ENCODE assay signal across 8 cellular contexts in genomic region chr1:26170472-26170821, GRCh38. TPM values are rescaled to one million over a fixed set of nuclear protein-coding genes. Genes with fewer than 3 reads are reported as not detected.
DNase-seq lines count a peak whose midpoint lies in the region; ATAC-seq and TF ChIP-seq lines count a peak whose summit lies in the region.

No MANE protein-coding gene starts in this region.

- H3K36me3 Mint-ChIP-seq in activated T-cell treated with anti-CD3 and anti-CD28 coated beads, Interleukin-2, amount 50 U/mL, for 72 hours (ENCODE audit: insufficient read depth in 2 of 2) = no peaks in the 10 kb centered on the region
- H3K36me3 Mint-ChIP-seq in brain = no peaks in the 10 kb centered on the region

- H3K27me3 ChIP-seq in lower lobe of right lung (ENCODE audit: low read depth) (no peaks in the 10 kb centered on the region), transverse colon (no peaks in the 10 kb centered on the region)

- peak overlapping the region; percentile 92 to 93 for H3K4me3 Mint-ChIP-seq in activated T-cell treated with anti-CD3 and anti-CD28 coated beads, Interleukin-2, amount 50 U/mL, for 72 hours
- H3K4me3 Mint-ChIP-seq in brain = peak overlapping the region; percentile 90 to 94 (median 92)

- no peaks in the 10 kb centered on the region for H3K27me3 Mint-ChIP-seq in activated T-cell treated with anti-CD3 and anti-CD28 coated beads, Interleukin-2, amount 50 U/mL, for 72 hours (ENCODE audit: low read depth)
- peaks cover 4% of the 10 kb centered on the region for H3K27me3 Mint-ChIP-seq in brain

- no peak for ATAC-seq in activated T-cell treated with anti-CD3 and anti-CD28 coated beads, Interleukin-2, amount 50 U/mL, for 72 hours (replicated peaks in 1 of 2)
- ATAC-seq in lower lobe of right lung = no peak

- intact Hi-C loops in lower lobe of right lung (cut with DNase I) (no loop called here), transverse colon (cut with DNase I; ENCODE audit: low total_unique reads) (no loop called here)

- peak overlapping the region; percentile 85 for H3K27ac ChIP-seq in lower lobe of right lung
- H3K27ac ChIP-seq in transverse colon = peak overlapping the region; percentile 70 to 87 (median 78)

- TF ChIP-seq EP300 in transverse colon (IDR thresholded peaks at IDR 0.05; ENCODE audit: low read depth) = no peak

- no peaks in the 10 kb centered on the region for H3K36me3 ChIP-seq in lower lobe of right lung
- H3K36me3 ChIP-seq in transverse colon = no peaks in the 10 kb centered on the region

- H3K4me1 Mint-ChIP-seq in activated T-cell treated with anti-CD3 and anti-CD28 coated beads, Interleukin-2, amount 50 U/mL, for 72 hours (ENCODE audit: low read depth) = peaks cover 33% of the 10 kb centered on the region
- H3K4me1 Mint-ChIP-seq in brain = peaks cover 48% of the 10 kb centered on the region

- no peaks in the 10 kb centered on the region for H3K9me3 Mint-ChIP-seq in activated T-cell treated with anti-CD3 and anti-CD28 coated beads, Interleukin-2, amount 50 U/mL, for 72 hours
- no peaks in the 10 kb centered on the region for H3K9me3 Mint-ChIP-seq in brain

- 64% methylated on average over 9 of the region's 9 CpGs; no CpG with 5 or more reads in 1 of the 2 donors for WGBS in transverse colon (ENCODE audit: low coverage in 1 of 2), 2 donors

- H3K4me1 ChIP-seq in lower lobe of right lung (peaks cover 10% of the 10 kb centered on the region), transverse colon (peaks cover 8 to 19% (median 12%) of the 10 kb centered on the region in 4 donors)

- H3K9me3 ChIP-seq in lower lobe of right lung (no peaks in the 10 kb centered on the region), transverse colon (no peaks in the 10 kb centered on the region)

- no peak for TF ChIP-seq CTCF in brain (conservative IDR thresholded peaks at IDR 0.05)
- no peak for TF ChIP-seq CTCF in lower lobe of right lung (IDR thresholded peaks at IDR 0.05)
- no peak for TF ChIP-seq CTCF in transverse colon (IDR thresholded peaks at IDR 0.05)

- no peak for TF ChIP-seq POLR2A in transverse colon (IDR thresholded peaks at IDR 0.05)

- H3K27ac Mint-ChIP-seq in activated T-cell treated with anti-CD3 and anti-CD28 coated beads, Interleukin-2, amount 50 U/mL, for 72 hours = peak overlapping the region; percentile 78
- H3K27ac Mint-ChIP-seq in brain = peak overlapping the region; percentile 85 to 99 (median 89)

- H3K4me3 ChIP-seq in lower lobe of right lung (peak overlapping the region; percentile 98), transverse colon (peak overlapping the region; percentile 59 to 91 (median 62))

- in situ Hi-C loops in transverse colon (cut with MboI; ENCODE audit: low pct_ligation_motif_present in 1 of 4, low pct_unique_long_range_greater_than_20kb in 1 of 4, low sequenced_read_pairs in 3 of 4) = loop anchor here in 2 of 4 donors (25.0 kb wide), 1 partner anchor 133 kb away; the partner anchor contains the start of gene SLC30A2 (in 2 of the 2)

- DNase-seq in activated T-cell treated with anti-CD3 and anti-CD28 coated beads, Interleukin-2, amount 50 U/mL, for 72 hours = no peak
- DNase-seq in activated T-cell treated with anti-CD3 and anti-CD28 coated beads for 4 hours (no peak), lower lobe of right lung (no peak), transverse colon (no peak), UCSD-AML1 (lab: John Stamatoyannopoulos, UW; ENCODE audit: unreplicated experiment) (no peak), NCI-H187 treated with DMSO at 0.1 percent for 48 hours (lab: John Stamatoyannopoulos, UW) (no peak), NCI-H510A treated with DMSO at 0.1 percent for 48 hours (lab: John Stamatoyannopoulos, UW) (no peak)

RNA-seq across cellular contexts. Expression of gene ZNF593, which starts 0.7 kb away (rescaled TPM):
- total RNA-seq in activated T-cell treated with anti-CD3 and anti-CD28 coated beads, Interleukin-2, amount 50 U/mL, for 72 hours = 10 to 100 TPM; 34.1 to 42.4 TPM
- polyA plus RNA-seq in brain (ENCODE audit: insufficient read depth, low read depth, low replicate concordance) = 26.6 TPM
- total RNA-seq in lower lobe of right lung = 18.0 TPM
- 10 to 100 TPM in 3 of 4 donors, not detected in 1; 18.7 to 27.2 (median 26.9) TPM for total RNA-seq in transverse colon

RNA-seq across cellular contexts. Expression of gene ZNF593OS, which starts 1.2 kb away (rescaled TPM):
- total RNA-seq in activated T-cell treated with anti-CD3 and anti-CD28 coated beads, Interleukin-2, amount 50 U/mL, for 72 hours = not detected
- not detected for polyA plus RNA-seq in brain (ENCODE audit: insufficient read depth, low read depth, low replicate concordance)
- total RNA-seq in lower lobe of right lung = not detected
- not detected for total RNA-seq in transverse colon

RNA-seq across cellular contexts. Expression of gene C1orf232, which starts 1.7 kb away (rescaled TPM):
- total RNA-seq in activated T-cell treated with anti-CD3 and anti-CD28 coated beads, Interleukin-2, amount 50 U/mL, for 72 hours = not detected
- polyA plus RNA-seq in brain (ENCODE audit: insufficient read depth, low read depth, low replicate concordance) = not detected
- not detected for total RNA-seq in lower lobe of right lung
- total RNA-seq in transverse colon = not detected

RNA-seq across cellular contexts. Expression of gene CNKSR1, which starts 6.8 kb away (rescaled TPM):
- 1 to 10 TPM; 1.1 to 5.0 TPM for total RNA-seq in activated T-cell treated with anti-CD3 and anti-CD28 coated beads, Interleukin-2, amount 50 U/mL, for 72 hours
- 0.70 TPM for polyA plus RNA-seq in brain (ENCODE audit: insufficient read depth, low read depth, low replicate concordance)
- total RNA-seq in lower lobe of right lung = 25.0 TPM
- total RNA-seq in transverse colon = 100 to 1,000 TPM in 1 of 4 donors, 10 to 100 TPM in 3; 53.5 to 187 (median 74.4) TPM

RNA-seq across cellular contexts. Expression of gene FAM110D, which starts 11.6 kb away (rescaled TPM):
- total RNA-seq in activated T-cell treated with anti-CD3 and anti-CD28 coated beads, Interleukin-2, amount 50 U/mL, for 72 hours = not detected
- polyA plus RNA-seq in brain (ENCODE audit: insufficient read depth, low read depth, low replicate concordance) = 1.2 TPM
- total RNA-seq in lower lobe of right lung (3.8 TPM), transverse colon (1 to 10 TPM in 3 of 4 donors, under 1 TPM in 1; 0.82 to 9.4 (median 2.9) TPM)
